9 cellular contexts compared by ENCODE assay signal in the genomic region with DNA sequence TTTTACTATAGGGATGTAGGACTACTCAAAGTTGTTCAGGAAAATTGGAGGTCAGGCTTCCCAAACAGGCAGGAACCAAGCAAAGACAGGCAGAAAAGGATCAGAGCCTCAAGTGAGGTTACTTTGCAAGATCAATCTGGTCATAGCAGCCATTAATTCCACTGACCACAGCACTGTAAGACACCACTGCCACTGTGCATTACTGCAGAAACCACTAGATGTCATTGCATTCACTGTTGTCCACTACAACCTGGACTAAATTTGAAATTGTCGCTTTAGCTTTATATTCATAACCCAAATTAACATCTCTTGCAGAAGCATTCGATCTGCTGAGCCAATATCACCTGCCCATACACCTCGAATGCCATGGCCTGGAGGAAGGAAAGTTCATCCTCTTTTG.
DNase-seq lines count a peak whose midpoint lies in the region; ATAC-seq and TF ChIP-seq lines count a peak whose summit lies in the region.
"Had no signal": no experiment of that assay in that cellular context is flagged by ENCODE, and none has a peak within 500 bp of the region (broad histone marks: within the 10 kb centered on the region; RNA-seq: fewer than 3 reads in every experiment).

No MANE protein-coding gene starts in this region.

- H4K20me1 ChIP-seq in PC-3 (ENCODE audit: low read length): no peaks in the 10 kb centered on the region

- H3K4me1 ChIP-seq in BE2C (no peaks in the 10 kb centered on the region), PC-3 (ENCODE audit: insufficient read depth, low read length) (0 out of 2 replicates have a peak, but pooled peaks cover 3% of the 10 kb centered on the region)

- no TSS peak for BruUV-seq in PC-3 (replicated peaks; lab: Mats Ljungman, UMichigan)

- no peak for DNase-seq in BE2C
- peak; percentile 43 for DNase-seq in PC-3
- peak; percentile 54 for DNase-seq in islet precursor cell
- no peak for DNase-seq in MV-4-11 (lab: John Stamatoyannopoulos, UW)
- DNase-seq in COLO829 (ENCODE audit: low spot score): no peak
- DNase-seq in NCI-H1105 treated with DMSO at 0.1 percent for 48 hours (lab: John Stamatoyannopoulos, UW): no peak
- DNase-seq in activated CD4-positive, alpha-beta T cell treated with anti-CD3 and anti-CD28 coated beads for 4 hours: no peak
- DNase-seq: naive B cell had no signal

- ATAC-seq in GM19351 (IDR thresholded peaks at IDR 0.05; ENCODE audit: unreplicated experiment) (peak; percentile 67), PC-3 (peak; percentile 70)

- H3K27me3 ChIP-seq in BE2C (no peaks in the 10 kb centered on the region), PC-3 (ENCODE audit: low read length) (no peaks in the 10 kb centered on the region)

- H3K9me3 ChIP-seq in BE2C (no peaks in the 10 kb centered on the region), PC-3 (ENCODE audit: low read length) (no peaks in the 10 kb centered on the region)

- TF ChIP-seq CTCF in BE2C (IDR thresholded peaks at IDR 0.05; ENCODE audit: low read depth, low read length) (peak; percentile 26; the same call in 1 of the 2 replicates), PC-3 (conservative IDR thresholded peaks at IDR 0.05; ENCODE audit: low read depth, low read length) (peak; percentile 67)

- POLR2A ChIA-PET in PC-3 (lab: Charles Lee; ENCODE audit: unreplicated experiment): no interaction called here

- no peak overlapping the region for H3K4me2 ChIP-seq in PC-3 (ENCODE audit: low read length)

- no peak overlapping the region for H3K9ac ChIP-seq in PC-3 (ENCODE audit: low read length)

- no peaks in the 10 kb centered on the region for H3F3A ChIP-seq in PC-3 (ENCODE audit: low read length, unreplicated experiment)

- intact Hi-C loops in PC-3 (cut with micrococcal nuclease): loop anchor here (10.0 kb wide), 2 partner anchors 130 to 660 kb away; partner anchors contain the start of gene UFL1

- CTCF ChIA-PET in PC-3 (lab: Charles Lee): no interaction called here

- no peaks in the 10 kb centered on the region for H3K79me2 ChIP-seq in PC-3 (ENCODE audit: low read length)

- no peak overlapping the region for H2AFZ ChIP-seq in PC-3 (ENCODE audit: low read length)

- H3K27ac ChIP-seq in PC-3 (ENCODE audit: low read length): no peak overlapping the region

- H3K4me3 ChIP-seq in BE2C (ENCODE audit: low read depth, low read length) (no peak overlapping the region), PC-3 (ENCODE audit: low read length) (no peak overlapping the region)

- H3K9me2 ChIP-seq in PC-3 (replicated peaks; ENCODE audit: low read length): no peaks in the 10 kb centered on the region

- no peaks in the 10 kb centered on the region for H3K36me3 ChIP-seq in BE2C
- no peaks in the 10 kb centered on the region for H3K36me3 ChIP-seq in PC-3 (ENCODE audit: low read depth, low read length)

Comparison
In these comparisons a context has a peak if more than half of its experiments do, and no peak if none do; other contexts are left out.
1. DNase-seq: peak in PC-3 (single experiment) and islet precursor cell (single experiment); none in BE2C (single experiment), MV-4-11 (single experiment), COLO829 (single experiment), NCI-H1105 treated with DMSO at 0.1 percent for 48 hours (single experiment) and activated CD4-positive, alpha-beta T cell treated with anti-CD3 and anti-CD28 coated beads for 4 hours (0 of 2).